ENCODE assay signal across 21 cellular contexts in the genomic region with DNA sequence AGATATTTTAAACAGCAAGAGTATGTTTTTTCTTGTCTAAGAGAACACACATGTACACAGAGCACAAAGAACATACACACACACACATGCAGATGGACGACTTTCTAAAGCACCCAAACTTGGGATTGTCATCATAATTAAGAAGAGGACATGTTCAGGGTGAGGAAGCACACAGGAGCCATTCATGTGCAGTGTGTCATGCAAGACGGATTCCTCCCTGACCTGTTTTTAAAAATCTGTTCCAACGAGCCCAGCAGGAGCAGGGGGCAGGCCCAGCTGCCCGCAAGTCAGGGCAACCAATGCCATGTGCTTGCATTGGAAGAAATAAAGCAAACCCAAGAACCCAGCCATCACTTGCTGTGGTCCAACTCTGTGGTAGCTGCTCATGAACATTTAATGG.
"Had no signal": no experiment of that assay in that cellular context is flagged by ENCODE, and none has a peak within 500 bp of the region (broad histone marks: within the 10 kb centered on the region; RNA-seq: fewer than 3 reads in every experiment).

No MANE protein-coding gene starts in this region.

- H3K4me3 ChIP-seq: SJSA1, SK-N-MC had no signal

- H3K36me3 ChIP-seq: SJSA1 had no signal

- DNase-seq: KBM-7, MV-4-11, NCI-H1048, NCI-H1105, NCI-H1417, NCI-H1436 treated with DMSO at 0.1 percent for 48 hours, NCI-H1694, NCI-H187 treated with DMSO at 0.1 percent for 48 hours, NCI-H2029 treated with DMSO at 0.1 percent for 48 hours, NCI-H2107, NCI-H226, NCI-H446, NCI-H510A, NCI-H524 treated with DMSO at 0.1 percent for 48 hours, NCI-H69, NCI-H774, Right ventricle myocardium superior, RPMI8226, SIG-M5 had no signal

- H3K27ac ChIP-seq: SJSA1, SK-N-MC had no signal

- H3K9me3 ChIP-seq: SJSA1 had no signal

- H3K27me3 ChIP-seq: SJSA1 had no signal

- H3K4me1 ChIP-seq: SJSA1 had no signal
